11 cellular contexts compared by ENCODE assay signal in genomic region chr12:103852498-103852992, GRCh38. TPM values are rescaled to one million over a fixed set of nuclear protein-coding genes. Genes with fewer than 3 reads are reported as not detected.
DNase-seq lines count a peak whose midpoint lies in the region; ATAC-seq, FAIRE-seq and TF ChIP-seq lines count a peak whose summit lies in the region.
"Had no signal": no experiment of that assay in that cellular context is flagged by ENCODE, and none has a peak within 500 bp of the region (broad histone marks: within the 10 kb centered on the region; RNA-seq: fewer than 3 reads in every experiment).

No MANE protein-coding gene starts in this region.

- peak; percentile 67 to 79 (median 71) for ATAC-seq in pancreas
- ATAC-seq in GM21526 (IDR thresholded peaks at IDR 0.05; ENCODE audit: low FRiP score, unreplicated experiment) = no peak
- no peak for ATAC-seq in GM21381 (IDR thresholded peaks at IDR 0.05; ENCODE audit: unreplicated experiment)
- ATAC-seq: psoas muscle had no signal

- H3K4me1 ChIP-seq in pancreas = peaks cover 7 to 33% (median 25%) of the 10 kb centered on the region in 3 donors
- H3K4me1 ChIP-seq: psoas muscle had no signal

- peak; percentile 13 for FAIRE-seq in bronchial epithelial cell (lab: Jason Lieb, UNC)
- FAIRE-seq in pancreas (lab: Jason Lieb, UNC) = peak; percentile 43

- H3K4me3 Mint-ChIP-seq in HFFc6 = no peak overlapping the region
- H3K4me3 Mint-ChIP-seq: dendritic cell treated with granulocyte-macrophage colony-stimulating factor and Interleukin-4, amounts not matched to agents 40 ng/mL and 50 ng/mL, for 4 days; IgD-negative memory B cell had no signal

- 7 to 8% methylated on average over 3 of the region's 3 CpGs for WGBS in pancreas, 2 donors

- H3K4me1 Mint-ChIP-seq in HFFc6 (ENCODE audit: low read depth) = peaks cover 41% of the 10 kb centered on the region
- H3K4me1 Mint-ChIP-seq: IgD-negative memory B cell had no signal

- no peaks in the 10 kb centered on the region for H3K9me3 Mint-ChIP-seq in HFFc6
- H3K9me3 Mint-ChIP-seq: dendritic cell treated with granulocyte-macrophage colony-stimulating factor and Interleukin-4, amounts not matched to agents 40 ng/mL and 50 ng/mL, for 4 days; IgD-negative memory B cell had no signal

- no peaks in the 10 kb centered on the region for H3K9me3 ChIP-seq in pancreas
- H3K9me3 ChIP-seq: psoas muscle had no signal

- peak overlapping the region in 3 of 4 donors; percentile 19 to 41 (median 36) for H3K27ac ChIP-seq in pancreas
- H3K27ac ChIP-seq: psoas muscle had no signal

- peaks cover 1% of the 10 kb centered on the region for H3K27me3 Mint-ChIP-seq in HFFc6 (ENCODE audit: insufficient read depth)
- H3K27me3 Mint-ChIP-seq: dendritic cell treated with granulocyte-macrophage colony-stimulating factor and Interleukin-4, amounts not matched to agents 40 ng/mL and 50 ng/mL, for 4 days; IgD-negative memory B cell had no signal

- H3K36me3 Mint-ChIP-seq in HFFc6 (ENCODE audit: low read depth) = no peaks in the 10 kb centered on the region

- no peaks in the 10 kb centered on the region for H3K27me3 ChIP-seq in bronchial epithelial cell (ENCODE audit: control insufficient read depth, insufficient read depth, low read length)
- no peaks in the 10 kb centered on the region for H3K27me3 ChIP-seq in pancreas

- H3K4me3 ChIP-seq in bronchial epithelial cell (ENCODE audit: low read depth, low read length) (no peak overlapping the region), pancreas (no peak overlapping the region)
- H3K4me3 ChIP-seq: psoas muscle had no signal

- no peaks in the 10 kb centered on the region for H3K36me3 ChIP-seq in bronchial epithelial cell (ENCODE audit: control insufficient read depth, insufficient read depth, low read length)
- H3K36me3 ChIP-seq in pancreas = no peaks in the 10 kb centered on the region

- no peak for TF ChIP-seq CTCF in HFFc6 (IDR thresholded peaks at IDR 0.05)
- TF ChIP-seq CTCF in bronchial epithelial cell (IDR thresholded peaks at IDR 0.05; ENCODE audit: insufficient read depth, low read length, severe bottlenecking) = no peak
- TF ChIP-seq CTCF in pancreas (IDR thresholded peaks at IDR 0.05) = no peak

- peak; percentile 27 for DNase-seq in HFFc6
- DNase-seq in NCI-H2196 treated with DMSO at 0.1 percent for 48 hours (lab: John Stamatoyannopoulos, UW; ENCODE audit: unreplicated experiment) = peak; percentile 52
- DNase-seq in bronchial epithelial cell (ENCODE audit: low read depth) = peak; percentile 78
- DNase-seq in pancreas = peak in 1 of 6 donors; percentile 49
- DNase-seq in GM19238 (ENCODE audit: insufficient read length, low spot score) = no peak
- DNase-seq in middle frontal gyrus (ENCODE audit: extremely low spot score, low spot score) = no peak
- DNase-seq: psoas muscle had no signal

- H3K27ac Mint-ChIP-seq in HFFc6 = 0 out of 2 replicates have a peak overlapping the region, but pooled peaks have one; percentile 8
- H3K27ac Mint-ChIP-seq: dendritic cell treated with granulocyte-macrophage colony-stimulating factor and Interleukin-4, amounts not matched to agents 40 ng/mL and 50 ng/mL, for 4 days; IgD-negative memory B cell had no signal

- intact Hi-C loops in pancreas (cut with DNase I) = no loop called here

RNA-seq across cellular contexts. Expression of gene NT5DC3, which starts 11.5 kb away (rescaled TPM):
- 10 to 100 TPM; 10.5 to 12.8 (median 11.3) TPM for total RNA-seq in HFFc6 (2021; fragmentation: NEBNext Ultra II Directional; extraction: Animal tissue kit (Norgen Biotek cat#: 25700))
- 4.9 and 6.6 TPM in 2 replicates for total RNA-seq in bronchial epithelial cell
- total RNA-seq in pancreas = 1 to 10 TPM; 2.9 to 6.4 (median 4.2) TPM
- polyA plus RNA-seq in pancreas = 1 to 10 TPM; 2.6 to 4.2 TPM

Comparison
In these comparisons a context has a peak if more than half of its experiments do, and no peak if none do; other contexts are left out.
1. DNase-seq: peak in HFFc6 (single experiment), NCI-H2196 treated with DMSO at 0.1 percent for 48 hours (single experiment) and bronchial epithelial cell (single experiment); none in GM19238 (single experiment) and middle frontal gyrus (single experiment).
2. ATAC-seq: peak in pancreas (4 of 4); none in GM21526 (single experiment) and GM21381 (single experiment).